13 cellular contexts compared by ENCODE assay signal in the genomic region with DNA sequence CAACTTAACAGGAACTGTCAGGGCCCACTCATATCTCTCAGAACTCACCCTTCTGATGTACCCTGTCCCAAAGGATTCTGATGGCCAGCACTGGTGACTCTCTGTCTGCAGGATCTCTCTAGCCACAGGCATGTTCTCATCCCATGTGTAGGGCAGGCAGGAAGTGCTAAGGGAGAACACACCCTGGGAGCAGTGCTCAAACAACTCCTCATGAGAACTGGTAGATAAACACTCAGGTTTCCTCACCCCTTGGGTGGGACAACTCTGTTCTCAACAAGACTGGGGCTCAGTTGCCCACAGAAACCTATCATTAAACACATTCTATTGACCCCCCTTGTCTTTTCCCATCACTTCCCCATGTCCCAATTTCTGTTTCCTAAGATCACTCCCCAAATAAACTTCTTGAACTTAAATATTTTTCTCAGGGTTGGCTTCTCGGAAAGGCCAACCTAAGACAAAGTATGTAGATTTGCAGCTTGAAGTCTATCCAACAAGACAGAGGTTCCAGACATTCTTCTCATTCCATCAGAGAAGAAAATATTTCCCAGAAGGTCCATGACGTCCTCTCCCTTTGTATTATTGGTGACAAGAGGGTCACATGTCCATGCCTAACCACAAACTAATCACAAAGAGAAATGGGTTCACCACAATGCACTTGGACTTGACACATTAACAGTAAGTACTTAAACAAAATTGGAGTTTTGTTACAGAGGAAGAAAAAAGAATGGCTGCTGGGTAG.
DNase-seq lines count a peak whose midpoint lies in the region; ATAC-seq and TF ChIP-seq lines count a peak whose summit lies in the region.
"Had no signal": no experiment of that assay in that cellular context is flagged by ENCODE, and none has a peak within 500 bp of the region (broad histone marks: within the 10 kb centered on the region; RNA-seq: fewer than 3 reads in every experiment).

No MANE protein-coding gene starts in this region.

- H3K4me3 ChIP-seq in PC-9 (no peak overlapping the region), colonic mucosa (no peak overlapping the region), dorsolateral prefrontal cortex (no peak overlapping the region)
- H3K4me3 ChIP-seq: MG63 had no signal

- intact Hi-C loops in Calu3 (cut with micrococcal nuclease; ENCODE audit: unreplicated experiment) = loop anchor here (10.0 kb wide), 1 partner anchor 104 kb away; no protein-coding TSS in a partner anchor
- intact Hi-C loops in PC-9 (cut with micrococcal nuclease; ENCODE audit: unreplicated experiment) = loop anchor here (1.0 to 5.0 kb wide), 3 partner anchors 104 to 361 kb away; a partner anchor contains a TSS
- intact Hi-C loops in sciatic nerve (cut with DNase I) = no loop called here
- intact Hi-C loops in colonic mucosa (cut with DNase I) = no loop called here
- intact Hi-C loops in dorsolateral prefrontal cortex (cut with DNase I) = no loop called here
- intact Hi-C loops in CD14-positive monocyte (cut with micrococcal nuclease) = no loop called here

- H3K36me3 Mint-ChIP-seq in Calu3 (ENCODE audit: insufficient read depth, unreplicated experiment) (no peaks in the 10 kb centered on the region), CD14-positive monocyte (no peaks in the 10 kb centered on the region)

- no peaks in the 10 kb centered on the region for H4K20me1 ChIP-seq in PC-9 (ENCODE audit: insufficient read depth)

- H3K9me2 ChIP-seq in PC-9 (ENCODE audit: insufficient read depth) = no peaks in the 10 kb centered on the region

- POLR2A ChIA-PET in PC-9 (lab: Charles Lee; ENCODE audit: unreplicated experiment) = interaction anchor here (0.6 kb wide), 1 partner anchor 78 kb away, joined by 3 read pairs; no protein-coding TSS in a partner anchor

- H3K27ac Mint-ChIP-seq in Calu3 (ENCODE audit: unreplicated experiment) (peak overlapping the region; percentile 62), CD14-positive monocyte (no peak overlapping the region)
- H3K27ac Mint-ChIP-seq: activated CD4-positive, alpha-beta T cell treated with anti-CD3 and anti-CD28 coated beads for 36 hours had no signal

- H3F3A ChIP-seq in PC-9 (ENCODE audit: insufficient read depth, low read depth) = peaks cover 13% of the 10 kb centered on the region; the same call in 1 of the 2 replicates

- H3K79me2 ChIP-seq in PC-9 (ENCODE audit: low read depth) = no peaks in the 10 kb centered on the region

- H3K27ac ChIP-seq in PC-9 (no peak overlapping the region), colonic mucosa (no peak overlapping the region), dorsolateral prefrontal cortex (no peak overlapping the region)

- TF ChIP-seq CTCF in Calu3 (IDR thresholded peaks at IDR 0.05; ENCODE audit: unreplicated experiment) (no peak), PC-9 (conservative IDR thresholded peaks at IDR 0.05) (no peak), colonic mucosa (IDR thresholded peaks at IDR 0.05) (no peak), dorsolateral prefrontal cortex (IDR thresholded peaks at IDR 0.05 in 54 of 56, conservative IDR thresholded peaks at IDR 0.05 in 2 of 56; ENCODE audit: low read depth in 1 of 56, partially characterized antibody in 56 of 56) (no peak), CD14-positive monocyte (IDR thresholded peaks at IDR 0.05) (no peak)

- ATAC-seq in sciatic nerve = peak; percentile 75
- ATAC-seq: activated CD4-positive, alpha-beta T cell treated with anti-CD3 and anti-CD28 coated beads for 36 hours had no signal

- CTCF ChIA-PET in Calu3 (lab: Charles Lee) (no interaction called here), PC-9 (lab: Charles Lee) (no interaction called here)

- BruUV-seq in Calu3 (replicated peaks; lab: Mats Ljungman, UMichigan) (no TSS peak), PC-9 (replicated peaks; lab: Mats Ljungman, UMichigan) (no TSS peak)

- H3K9me3 Mint-ChIP-seq in Calu3 (ENCODE audit: low read depth, unreplicated experiment) = peaks cover 3% of the 10 kb centered on the region
- H3K9me3 Mint-ChIP-seq in CD14-positive monocyte = no peaks in the 10 kb centered on the region

- no peaks in the 10 kb centered on the region for H3K9me3 ChIP-seq in PC-9 (ENCODE audit: insufficient read depth, low read depth)
- no peaks in the 10 kb centered on the region for H3K9me3 ChIP-seq in colonic mucosa
- H3K9me3 ChIP-seq: MG63 had no signal

- H3K4me1 Mint-ChIP-seq in Calu3 (ENCODE audit: low read depth, unreplicated experiment) (peaks cover 29% of the 10 kb centered on the region), CD14-positive monocyte (peaks cover 4% of the 10 kb centered on the region)

- H3K4me1 ChIP-seq in PC-9 (replicated peaks; ENCODE audit: insufficient read depth) (peaks cover 10% of the 10 kb centered on the region), colonic mucosa (no peaks in the 10 kb centered on the region)

- H3K27me3 Mint-ChIP-seq in Calu3 (ENCODE audit: unreplicated experiment) = no peaks in the 10 kb centered on the region
- peaks cover 0 to 1% (median 0%) of the 10 kb centered on the region in 3 donors for H3K27me3 Mint-ChIP-seq in CD14-positive monocyte (ENCODE audit: low read depth in 3 of 3)
- H3K27me3 Mint-ChIP-seq: activated CD4-positive, alpha-beta T cell treated with anti-CD3 and anti-CD28 coated beads for 36 hours had no signal

- no peak overlapping the region for H2AFZ ChIP-seq in PC-9

- H3K27me3 ChIP-seq in PC-9 (ENCODE audit: insufficient read depth, low read depth) (no peaks in the 10 kb centered on the region), colonic mucosa (no peaks in the 10 kb centered on the region), dorsolateral prefrontal cortex (no peaks in the 10 kb centered on the region)
- H3K27me3 ChIP-seq: MG63 had no signal

- peak overlapping the region; percentile 17 for H3K4me3 Mint-ChIP-seq in Calu3 (ENCODE audit: low read depth, unreplicated experiment)
- no peak overlapping the region for H3K4me3 Mint-ChIP-seq in CD14-positive monocyte
- H3K4me3 Mint-ChIP-seq: activated CD4-positive, alpha-beta T cell treated with anti-CD3 and anti-CD28 coated beads for 36 hours had no signal

- DNase-seq in Calu3 (peak; percentile 21), PC-9 (peak; percentile 45 to 46), fibroblast of peridontal ligament (ENCODE audit: extremely low read depth) (peak; percentile 93), sciatic nerve (ENCODE audit: low spot score) (no peak), colonic mucosa (no peak), cerebellar nuclear complex (lab: John Stamatoyannopoulos, UW) (no peak), dorsolateral prefrontal cortex (no peak), CD14-positive monocyte (ENCODE audit: low spot score) (no peak)
- DNase-seq: activated CD4-positive, alpha-beta T cell treated with anti-CD3 and anti-CD28 coated beads for 36 hours; activated gamma-delta T cell treated with Interleukin-2 at 50 U/mL for 16 hours; DMS153; MG63; NCI-H748 treated with DMSO at 0.1 percent for 48 hours had no signal

- H3K4me2 ChIP-seq in PC-9 = no peak overlapping the region

- H3K9ac ChIP-seq in colonic mucosa (ENCODE audit: low read depth in 2 of 2, low read length in 2 of 2) = no peak overlapping the region

- H3K36me3 ChIP-seq in PC-9 (ENCODE audit: low read depth) = no peaks in the 10 kb centered on the region
- H3K36me3 ChIP-seq in colonic mucosa = no peaks in the 10 kb centered on the region
- H3K36me3 ChIP-seq: MG63 had no signal

Comparison
In these comparisons a context has a peak if more than half of its experiments do, and no peak if none do; other contexts are left out.
1. DNase-seq: peak in Calu3 (single experiment), PC-9 (2 of 2) and fibroblast of peridontal ligament (single experiment); none in sciatic nerve (single experiment), colonic mucosa (single experiment), cerebellar nuclear complex (0 of 2), dorsolateral prefrontal cortex (0 of 10) and CD14-positive monocyte (single experiment).
2. intact Hi-C loops: an anchor here in Calu3 (10.0 kb wide) and PC-9 (1.0 to 5.0 kb wide); none called in sciatic nerve, colonic mucosa, dorsolateral prefrontal cortex and CD14-positive monocyte.